In genomic region chr4:77762531-77762930, GRCh38 we compare ENCODE assay signal across 19 cellular contexts.
"Had no signal": no experiment of that assay in that cellular context is flagged by ENCODE, and none has a peak within 500 bp of the region (broad histone marks: within the 10 kb centered on the region; RNA-seq: fewer than 3 reads in every experiment).

No MANE protein-coding gene starts in this region.

- DNase-seq: Kasumi-1, MM.1S, NCI-H1092 treated with DMSO at 0.1 percent for 48 hours, NCI-H1436, NCI-H187, NCI-H2029, NCI-H2081 treated with DMSO at 0.1 percent for 48 hours, NCI-H2171, NCI-H226, NCI-H446, NCI-H510A, NCI-H524 treated with DMSO at 0.1 percent for 48 hours, NCI-H69, NCI-H774, Right ventricle myocardium superior, RPMI8226, SIG-M5 had no signal

- H3K4me3 Mint-ChIP-seq: IgD-negative memory B cell had no signal

- H3K27me3 Mint-ChIP-seq: IgD-negative memory B cell had no signal

- H3K27ac Mint-ChIP-seq: IgD-negative memory B cell had no signal

- ATAC-seq: K562 had no signal
